ENCODE assay signal across 25 cellular contexts in genomic region chr3:30895329-30895728, GRCh38. TPM values are rescaled to one million over a fixed set of nuclear protein-coding genes. Genes with fewer than 3 reads are reported as not detected.
DNase-seq lines count a peak whose midpoint lies in the region; ATAC-seq, FAIRE-seq and TF ChIP-seq lines count a peak whose summit lies in the region.
"Had no signal": no experiment of that assay in that cellular context is flagged by ENCODE, and none has a peak within 500 bp of the region (broad histone marks: within the 10 kb centered on the region; RNA-seq: fewer than 3 reads in every experiment).

No MANE protein-coding gene starts in this region.

- H3K79me2 ChIP-seq in DND-41 (ENCODE audit: insufficient read depth, low read length), result no peaks in the 10 kb centered on the region

- H3K9ac ChIP-seq in DND-41 (ENCODE audit: low read depth, low read length) (peak overlapping the region; percentile 56; the same call in 1 of the 2 replicates), HUES64 (ENCODE audit: low read depth, low read length) (no peak overlapping the region), iPS-20b (ENCODE audit: low read depth, low read length) (no peak overlapping the region)

- intact Hi-C loops in psoas muscle (cut with DNase I) (no loop called here), pancreas (cut with DNase I) (no loop called here)

- FAIRE-seq in pancreas (lab: Jason Lieb, UNC), result no peak
- FAIRE-seq: endometrium, HepG2, TTC549 had no signal

- H3K4me1 Mint-ChIP-seq in endothelial cell (ENCODE audit: unreplicated experiment), result peaks cover 15% of the 10 kb centered on the region

- 57% methylated on average over 4 of the region's 5 CpGs for WGBS in HUES64
- 72 to 79% (median 74%) methylated on average over 5 of the region's 5 CpGs for WGBS in psoas muscle, 3 donors
- 63 to 73% methylated on average over 5 of the region's 5 CpGs for WGBS in pancreas, 2 donors

- peak overlapping the region; percentile 88; the same call in 1 of the 2 replicates for H3K4me2 ChIP-seq in DND-41 (ENCODE audit: insufficient read depth, low read length)

- H3K4me1 ChIP-seq in DND-41 (ENCODE audit: insufficient read depth, low read length) (peaks cover 29% of the 10 kb centered on the region), HUES64 (ENCODE audit: insufficient read depth, low read length) (peaks cover 15% of the 10 kb centered on the region), iPS-20b (ENCODE audit: insufficient read depth, low read length) (peaks cover 24% of the 10 kb centered on the region), psoas muscle (peaks cover 9% of the 10 kb centered on the region), pancreas (no peaks in the 10 kb centered on the region)
- H3K4me1 ChIP-seq: testis had no signal

- H3K27ac Mint-ChIP-seq in endothelial cell (ENCODE audit: unreplicated experiment), result no peak overlapping the region
- H3K27ac Mint-ChIP-seq: activated CD4-positive, alpha-beta T cell treated with anti-CD3 and anti-CD28 coated beads for 36 hours had no signal

- H3K36me3 Mint-ChIP-seq in endothelial cell (ENCODE audit: low read depth, unreplicated experiment), result no peaks in the 10 kb centered on the region

- no peak overlapping the region for H3K4me3 ChIP-seq in DND-41 (ENCODE audit: low read depth in 1 of 2, low read length in 2 of 2)
- H3K4me3 ChIP-seq in HUES64 (ENCODE audit: low read length), result peak overlapping the region; percentile 54; the same call in 1 of the 2 replicates
- H3K4me3 ChIP-seq in iPS-20b (ENCODE audit: low read length), result peak overlapping the region; percentile 70; the same call in 1 of the 2 replicates
- H3K4me3 ChIP-seq in psoas muscle, result peak overlapping the region; percentile 74
- H3K4me3 ChIP-seq in pancreas, result no peak overlapping the region

- no peaks in the 10 kb centered on the region for H4K20me1 ChIP-seq in DND-41 (ENCODE audit: insufficient read depth, low read length)

- DNase-seq in DND-41 (no peak), psoas muscle (no peak), DMS79 (lab: John Stamatoyannopoulos, UW) (no peak), endothelial cell (ENCODE audit: low spot score) (no peak), UCSD-AML1 (lab: John Stamatoyannopoulos, UW; ENCODE audit: unreplicated experiment) (no peak), pancreas (no peak)
- DNase-seq: DMS 273 treated with DMSO at 0.1 percent for 48 hours; MV-4-11; NK-92 treated with Interleukin-12 subunit alpha and Interleukin-12 subunit beta, amount 100 ng/mL, for 24 hours; stimulated activated naive CD4-positive, alpha-beta T cell treated with Interleukin-2 at 50 U/mL for 16 hours had no signal

- no peak for ATAC-seq in DND-41 (ENCODE audit: insufficient read depth, low read depth)
- no peak for ATAC-seq in psoas muscle
- no peak for ATAC-seq in pancreas

- TF ChIP-seq CTCF in DND-41 (IDR thresholded peaks at IDR 0.05; ENCODE audit: borderline replicate concordance, extremely low read depth, low read length, poor library complexity, severe bottlenecking) (no peak), psoas muscle (IDR thresholded peaks at IDR 0.05) (no peak), endothelial cell (IDR thresholded peaks at IDR 0.05; ENCODE audit: unreplicated experiment) (no peak), pancreas (IDR thresholded peaks at IDR 0.05) (no peak)

- H3K9me3 ChIP-seq in DND-41 (ENCODE audit: insufficient read depth, low read length, severe bottlenecking) (no peaks in the 10 kb centered on the region), HUES64 (ENCODE audit: insufficient read depth, low read depth, low read length) (no peaks in the 10 kb centered on the region), iPS-20b (ENCODE audit: insufficient read depth, low read depth, low read length) (no peaks in the 10 kb centered on the region), psoas muscle (no peaks in the 10 kb centered on the region), pancreas (no peaks in the 10 kb centered on the region)
- H3K9me3 ChIP-seq: ascending aorta, testis had no signal

- H3K27me3 ChIP-seq in DND-41 (ENCODE audit: insufficient read depth, low read length, poor library complexity) (no peaks in the 10 kb centered on the region), HUES64 (ENCODE audit: insufficient read depth, low read length) (peaks cover 31% of the 10 kb centered on the region), iPS-20b (ENCODE audit: insufficient read depth, low read length) (peaks cover 31% of the 10 kb centered on the region), psoas muscle (ENCODE audit: insufficient read depth in 3 of 3, low read length in 2 of 3) (no peaks in the 10 kb centered on the region), pancreas (peaks cover 0 to 6% (median 2%) of the 10 kb centered on the region in 4 donors)
- H3K27me3 ChIP-seq: ascending aorta, testis had no signal

- H2AFZ ChIP-seq in DND-41 (ENCODE audit: low read depth, low read length), result no peak overlapping the region; the same call in 1 of the 2 replicates

- H3K4me3 Mint-ChIP-seq in endothelial cell (ENCODE audit: unreplicated experiment), result no peak overlapping the region
- H3K4me3 Mint-ChIP-seq: central memory CD8-positive, alpha-beta T cell had no signal

- H3K27ac ChIP-seq in DND-41 (ENCODE audit: low read length), result no peak overlapping the region; the same call in 1 of the 2 replicates
- H3K27ac ChIP-seq in HUES64 (ENCODE audit: low read depth, low read length), result no peak overlapping the region
- H3K27ac ChIP-seq in iPS-20b (ENCODE audit: low read length), result no peak overlapping the region
- peak overlapping the region; percentile 79 for H3K27ac ChIP-seq in psoas muscle
- no peak overlapping the region for H3K27ac ChIP-seq in pancreas
- H3K27ac ChIP-seq: testis had no signal

- H3K27me3 Mint-ChIP-seq in endothelial cell (ENCODE audit: unreplicated experiment), result no peaks in the 10 kb centered on the region

- H3K9me3 Mint-ChIP-seq in endothelial cell (ENCODE audit: unreplicated experiment), result no peaks in the 10 kb centered on the region
- H3K9me3 Mint-ChIP-seq: central memory CD8-positive, alpha-beta T cell had no signal

- H3K36me3 ChIP-seq in DND-41 (ENCODE audit: insufficient read depth, low read length) (no peaks in the 10 kb centered on the region), HUES64 (ENCODE audit: insufficient read depth, low read length) (no peaks in the 10 kb centered on the region), iPS-20b (ENCODE audit: insufficient read depth, low read depth, low read length) (no peaks in the 10 kb centered on the region), psoas muscle (ENCODE audit: insufficient read depth in 1 of 2, low read depth in 1 of 2) (no peaks in the 10 kb centered on the region), pancreas (no peaks in the 10 kb centered on the region)
- H3K36me3 ChIP-seq: ascending aorta had no signal

RNA-seq across cellular contexts. Expression of gene GADL1, which starts 0.9 kb away (rescaled TPM):
- 0.20 TPM for polyA plus RNA-seq in HUES64 (2013, experiment 1 of 2)
- polyA plus RNA-seq in HUES64 (2013, experiment 2 of 2), result 0.06 TPM
- 1 to 10 TPM in 3 of 4 donors, under 1 TPM in 1; 0.96 to 5.6 (median 1.5) TPM for total RNA-seq in psoas muscle
- 1 to 10 TPM in 2 of 3 donors, under 1 TPM in 1; 0.89 to 4.0 (median 1.5) TPM for polyA plus RNA-seq in psoas muscle
- not detected for total RNA-seq in endothelial cell (ENCODE audit: unreplicated experiment)
- not detected for total RNA-seq in pancreas
- under 1 TPM in 1 of 2 donors, not detected in 1; 0.07 TPM for polyA plus RNA-seq in pancreas
- total RNA-seq: activated CD4-positive, alpha-beta T cell treated with anti-CD3 and anti-CD28 coated beads for 36 hours; ascending aorta; dermis blood vessel endothelial cell; G401; H4; HepG2; lung microvascular endothelial cell; right cardiac atrium; T-helper 1 cell treated with Interleukin-12 subunit alpha and Interleukin-12 subunit beta and Interleukin-4 antibody, amounts not matched to agents 30 ng/mL and 1 ng/mL, for 36 hours had no signal
- polyA plus RNA-seq: HepG2, right cardiac atrium had no signal

Comparison
In these comparisons a context has a peak if more than half of its experiments do, and no peak if none do; other contexts are left out.
1. H3K4me3 ChIP-seq: peak in HUES64 (single experiment), iPS-20b (single experiment) and psoas muscle (single experiment); none in DND-41 (0 of 2) and pancreas (0 of 4).